21 cellular contexts compared by ENCODE assay signal in genomic region chr17:78644259-78644658, GRCh38.
"Had no signal": no experiment of that assay in that cellular context is flagged by ENCODE, and none has a peak within 500 bp of the region (broad histone marks: within the 10 kb centered on the region; RNA-seq: fewer than 3 reads in every experiment).

No MANE protein-coding gene starts in this region.

- H3K27me3 ChIP-seq: dorsolateral prefrontal cortex, gastrocnemius medialis, ovary, right atrium auricular region had no signal

- ATAC-seq: activated CD8-positive, alpha-beta T cell treated with anti-CD3 and anti-CD28 coated beads for 36 hours; activated T-helper 17 cell treated with anti-CD3 and anti-CD28 coated beads, Interleukin-2, amount 50 U/mL, for 72 hours; gastrocnemius medialis; psoas muscle; stimulated activated memory B cell treated with anti-CD40 and anti-IgM and Interleukin-4, amounts not matched to agents 10 μg/mL and 1 μg/mL and 100 μg/mL, for 72 hours; T-helper 17 cell had no signal

- H3K9me3 ChIP-seq: esophagus squamous epithelium, gastrocnemius medialis, ovary, psoas muscle, right atrium auricular region had no signal

- H3K4me1 Mint-ChIP-seq: nephron had no signal

- H3K4me3 ChIP-seq: dorsolateral prefrontal cortex, esophagus squamous epithelium, gastrocnemius medialis, left ventricle myocardium inferior, ovary, psoas muscle, right atrium auricular region had no signal

- H3K4me3 Mint-ChIP-seq: activated CD4-positive, alpha-beta T cell treated with anti-CD3 and anti-CD28 coated beads, Interleukin-2, amount 10 ng/mL, durations not matched to agents 7 days and 5 days; activated CD8-positive, alpha-beta T cell treated with anti-CD3 and anti-CD28 coated beads for 36 hours; activated naive CD8-positive, alpha-beta T cell treated with anti-CD3 and anti-CD28 coated beads for 36 hours; activated T-helper 17 cell treated with anti-CD3 and anti-CD28 coated beads, Interleukin-2, amount 50 U/mL, for 72 hours; nephron; stimulated activated memory B cell treated with anti-CD40 and anti-IgM and Interleukin-4, amounts not matched to agents 10 μg/mL and 1 μg/mL and 100 μg/mL, for 72 hours; T-helper 17 cell; type B pancreatic cell had no signal

- H3K27me3 Mint-ChIP-seq: activated naive CD8-positive, alpha-beta T cell treated with anti-CD3 and anti-CD28 coated beads for 36 hours; activated T-helper 17 cell treated with anti-CD3 and anti-CD28 coated beads, Interleukin-2, amount 50 U/mL, for 72 hours; T-helper 17 cell had no signal

- H3K9me3 Mint-ChIP-seq: activated T-helper 17 cell treated with anti-CD3 and anti-CD28 coated beads, Interleukin-2, amount 50 U/mL, for 72 hours; type B pancreatic cell had no signal

- H3K36me3 Mint-ChIP-seq: type B pancreatic cell had no signal

- H3K27ac Mint-ChIP-seq: activated CD4-positive, alpha-beta T cell treated with anti-CD3 and anti-CD28 coated beads, Interleukin-2, amount 10 ng/mL, durations not matched to agents 7 days and 5 days; activated CD8-positive, alpha-beta T cell treated with anti-CD3 and anti-CD28 coated beads for 36 hours; activated naive CD8-positive, alpha-beta T cell treated with anti-CD3 and anti-CD28 coated beads for 36 hours; activated T-helper 17 cell treated with anti-CD3 and anti-CD28 coated beads, Interleukin-2, amount 50 U/mL, for 72 hours; nephron; stimulated activated memory B cell treated with anti-CD40 and anti-IgM and Interleukin-4, amounts not matched to agents 10 μg/mL and 1 μg/mL and 100 μg/mL, for 72 hours; type B pancreatic cell had no signal

- H3K4me1 ChIP-seq: gastrocnemius medialis, psoas muscle had no signal

- DNase-seq: activated CD4-positive, alpha-beta T cell treated with anti-CD3 and anti-CD28 coated beads, Interleukin-2, amount 10 ng/mL, durations not matched to agents 7 days and 5 days; activated CD8-positive, alpha-beta T cell treated with anti-CD3 and anti-CD28 coated beads for 36 hours; activated naive CD8-positive, alpha-beta T cell treated with anti-CD3 and anti-CD28 coated beads for 36 hours; activated T-cell treated with anti-CD3 and anti-CD28 coated beads, Interleukin-2, amount 50 U/mL, for 1 hour; central memory CD4-positive, alpha-beta T cell; esophagus squamous epithelium; gastrocnemius medialis; hippocampal formation; left ventricle myocardium inferior; midbrain; ovary; psoas muscle; stimulated activated CD4-positive, alpha-beta T cell treated with anti-CD3 and anti-CD28 coated beads, Interleukin-2, amount 100 ng/mL, for 24 hours; T-helper 17 cell had no signal

- H3K36me3 ChIP-seq: esophagus squamous epithelium, gastrocnemius medialis, left ventricle myocardium inferior, neutrophil, ovary, right atrium auricular region had no signal

- H3K27ac ChIP-seq: esophagus squamous epithelium, left ventricle myocardium inferior, neutrophil, ovary, psoas muscle, right atrium auricular region had no signal
